1 cellular context compared by ENCODE assay signal in genomic region chr11:95789506-95790122, GRCh38.
A peak's percentile ranks its signal among the peaks of the same experiment; 100 is the strongest.
TF ChIP-seq lines count a peak whose summit lies in the region.

Gene FAM76B (minus strand): TSS chr11:95789782. CDS start chr11:95789478, 304 bp downstream.

TF ChIP-seq in HepG2, 621 proteins besides CTCF, POLR2A, EP300 and RAD21 (continued from another document and continues in another):
- TF ChIP-seq ZNF589 (CRISPR knock-in tag; conservative IDR thresholded peaks at IDR 0.05) (peak; percentile 63; the same call in 1 of the 2 replicates), ZBTB38 (CRISPR knock-in tag; IDR thresholded peaks at IDR 0.05) (peak; percentile 83), ZSCAN21 (CRISPR knock-in tag; IDR thresholded peaks at IDR 0.05; ENCODE audit: borderline replicate concordance) (peak; percentile 22), PRDM4 (CRISPR knock-in tag; IDR thresholded peaks at IDR 0.05; ENCODE audit: borderline replicate concordance) (no peak), ZNF619 (CRISPR knock-in tag; IDR thresholded peaks at IDR 0.05) (peak; percentile 62; the same call in 1 of the 2 replicates), SALL1 (CRISPR knock-in tag; IDR thresholded peaks at IDR 0.05) (peak; percentile 93), YEATS2 (CRISPR knock-in tag; IDR thresholded peaks at IDR 0.05; ENCODE audit: borderline replicate concordance) (peak; percentile 91), ZNF552 (CRISPR knock-in tag; IDR thresholded peaks at IDR 0.05; ENCODE audit: borderline replicate concordance) (no peak), MIER2 (CRISPR knock-in tag; IDR thresholded peaks at IDR 0.05) (0 out of 2 replicates have a peak, but pooled peaks have one; percentile 38), ZNF772 (CRISPR knock-in tag; IDR thresholded peaks at IDR 0.05) (no peak), ZNF749 (CRISPR knock-in tag; IDR thresholded peaks at IDR 0.05; ENCODE audit: borderline replicate concordance) (peak; percentile 93), KAT8 (CRISPR knock-in tag; IDR thresholded peaks at IDR 0.05) (peak; percentile 95), FOXK1 (CRISPR knock-in tag; IDR thresholded peaks at IDR 0.05; ENCODE audit: borderline replicate concordance, low read depth) (peak; percentile 84; the same call in 1 of the 2 replicates), JUN (CRISPR knock-in tag; IDR thresholded peaks at IDR 0.05) (no peak; the same call in none of the 2 replicates), CBFB (CRISPR knock-in tag; IDR thresholded peaks at IDR 0.05) (peak; percentile 89), ZSCAN5A (CRISPR knock-in tag; IDR thresholded peaks at IDR 0.05; ENCODE audit: borderline replicate concordance) (peak; percentile 89; the same call in 1 of the 2 replicates), TEAD2 (CRISPR knock-in tag; IDR thresholded peaks at IDR 0.05) (no peak), ZIK1 (CRISPR knock-in tag; IDR thresholded peaks at IDR 0.05; ENCODE audit: borderline replicate concordance, low read depth) (peak; percentile 71; the same call in 1 of the 2 replicates), ZNF512B (CRISPR knock-in tag; IDR thresholded peaks at IDR 0.05; ENCODE audit: borderline replicate concordance) (no peak), ZNF790 (CRISPR knock-in tag; IDR thresholded peaks at IDR 0.05; ENCODE audit: borderline replicate concordance) (no peak; the same call in 1 of the 2 replicates), CBX1 (IDR thresholded peaks at IDR 0.05; ENCODE audit: low read depth) (peak; percentile 97), MED8 (CRISPR knock-in tag; IDR thresholded peaks at IDR 0.05; ENCODE audit: insufficient replicate concordance) (no peak), PHF21A (CRISPR knock-in tag; IDR thresholded peaks at IDR 0.05) (peak; percentile 95), ZMYM4 (CRISPR knock-in tag; IDR thresholded peaks at IDR 0.05) (peak; percentile 99), ZNF335 (CRISPR knock-in tag; IDR thresholded peaks at IDR 0.05) (no peak), PRMT3 (CRISPR knock-in tag; IDR thresholded peaks at IDR 0.05; ENCODE audit: borderline replicate concordance, low read depth) (no peak), GFI1 (CRISPR knock-in tag; IDR thresholded peaks at IDR 0.05; ENCODE audit: borderline replicate concordance) (peak; percentile 56; the same call in 1 of the 2 replicates), ZNF768 (CRISPR knock-in tag; IDR thresholded peaks at IDR 0.05) (peak; percentile 81), POLR2G (IDR thresholded peaks at IDR 0.05; ENCODE audit: low read depth, low read length) (peak; percentile 49; the same call in 1 of the 2 replicates), ZNF605 (CRISPR knock-in tag; IDR thresholded peaks at IDR 0.05) (no peak; the same call in 1 of the 2 replicates), ZNF317 (CRISPR knock-in tag; IDR thresholded peaks at IDR 0.05) (no peak), NR1H2 (CRISPR knock-in tag; IDR thresholded peaks at IDR 0.05; ENCODE audit: borderline replicate concordance, low read depth) (no peak), ZBTB3 (CRISPR knock-in tag; IDR thresholded peaks at IDR 0.05; ENCODE audit: borderline replicate concordance, low read depth) (no peak), GRHL1 (CRISPR knock-in tag; conservative IDR thresholded peaks at IDR 0.05) (no peak), ZNF180 (CRISPR knock-in tag; IDR thresholded peaks at IDR 0.05; ENCODE audit: borderline replicate concordance, low read depth) (no peak), REXO4 (CRISPR knock-in tag; IDR thresholded peaks at IDR 0.05; ENCODE audit: borderline replicate concordance) (peak; percentile 89; the same call in 1 of the 2 replicates), HNRNPLL (IDR thresholded peaks at IDR 0.05; ENCODE audit: low read depth, low read length, poor library complexity, severe bottlenecking) (peak; percentile 76), SETDB1 (CRISPR knock-in tag; IDR thresholded peaks at IDR 0.05; ENCODE audit: borderline replicate concordance) (no peak), BORCS8-MEF2B (CRISPR knock-in tag; IDR thresholded peaks at IDR 0.05) (peak; percentile 94), ZFP91 (CRISPR knock-in tag; IDR thresholded peaks at IDR 0.05; ENCODE audit: borderline replicate concordance) (peak; percentile 96), BRCA1 (CRISPR knock-in tag; IDR thresholded peaks at IDR 0.05) (no peak), AGO1 (IDR thresholded peaks at IDR 0.05; ENCODE audit: low read depth, low read length, poor library complexity, severe bottlenecking) (no peak), ZNF468 (CRISPR knock-in tag; IDR thresholded peaks at IDR 0.05) (no peak), ATF6 (CRISPR knock-in tag; conservative IDR thresholded peaks at IDR 0.05) (0 out of 2 replicates have a peak, but pooled peaks have one; percentile 61), TBP (CRISPR knock-in tag; IDR thresholded peaks at IDR 0.05) (no peak)
- TF ChIP-seq, protein P1, sequence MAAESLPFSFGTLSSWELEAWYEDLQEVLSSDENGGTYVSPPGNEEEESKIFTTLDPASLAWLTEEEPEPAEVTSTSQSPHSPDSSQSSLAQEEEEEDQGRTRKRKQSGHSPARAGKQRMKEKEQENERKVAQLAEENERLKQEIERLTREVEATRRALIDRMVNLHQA (CRISPR knock-in tag; IDR thresholded peaks at IDR 0.05) = no peak
- TF ChIP-seq, protein P2, sequence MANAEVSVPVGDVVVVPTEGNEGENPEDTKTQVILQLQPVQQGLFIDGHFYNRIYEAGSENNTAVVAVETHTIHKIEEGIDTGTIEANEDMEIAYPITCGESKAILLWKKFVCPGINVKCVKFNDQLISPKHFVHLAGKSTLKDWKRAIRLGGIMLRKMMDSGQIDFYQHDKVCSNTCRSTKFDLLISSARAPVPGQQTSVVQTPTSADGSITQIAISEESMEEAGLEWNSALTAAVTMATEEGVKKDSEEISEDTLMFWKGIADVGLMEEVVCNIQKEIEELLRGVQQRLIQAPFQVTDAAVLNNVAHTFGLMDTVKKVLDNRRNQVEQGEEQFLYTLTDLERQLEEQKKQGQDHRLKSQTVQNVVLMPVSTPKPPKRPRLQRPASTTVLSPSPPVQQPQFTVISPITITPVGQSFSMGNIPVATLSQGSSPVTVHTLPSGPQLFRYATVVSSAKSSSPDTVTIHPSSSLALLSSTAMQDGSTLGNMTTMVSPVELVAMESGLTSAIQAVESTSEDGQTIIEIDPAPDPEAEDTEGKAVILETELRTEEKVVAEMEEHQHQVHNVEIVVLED (CRISPR knock-in tag; IDR thresholded peaks at IDR 0.05; ENCODE audit: borderline replicate concordance) = peak; percentile 88
- TF ChIP-seq, protein P3, sequence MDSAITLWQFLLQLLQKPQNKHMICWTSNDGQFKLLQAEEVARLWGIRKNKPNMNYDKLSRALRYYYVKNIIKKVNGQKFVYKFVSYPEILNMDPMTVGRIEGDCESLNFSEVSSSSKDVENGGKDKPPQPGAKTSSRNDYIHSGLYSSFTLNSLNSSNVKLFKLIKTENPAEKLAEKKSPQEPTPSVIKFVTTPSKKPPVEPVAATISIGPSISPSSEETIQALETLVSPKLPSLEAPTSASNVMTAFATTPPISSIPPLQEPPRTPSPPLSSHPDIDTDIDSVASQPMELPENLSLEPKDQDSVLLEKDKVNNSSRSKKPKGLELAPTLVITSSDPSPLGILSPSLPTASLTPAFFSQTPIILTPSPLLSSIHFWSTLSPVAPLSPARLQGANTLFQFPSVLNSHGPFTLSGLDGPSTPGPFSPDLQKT (CRISPR knock-in tag; IDR thresholded peaks at IDR 0.05; ENCODE audit: borderline replicate concordance) = no peak
- TF ChIP-seq, protein P4, sequence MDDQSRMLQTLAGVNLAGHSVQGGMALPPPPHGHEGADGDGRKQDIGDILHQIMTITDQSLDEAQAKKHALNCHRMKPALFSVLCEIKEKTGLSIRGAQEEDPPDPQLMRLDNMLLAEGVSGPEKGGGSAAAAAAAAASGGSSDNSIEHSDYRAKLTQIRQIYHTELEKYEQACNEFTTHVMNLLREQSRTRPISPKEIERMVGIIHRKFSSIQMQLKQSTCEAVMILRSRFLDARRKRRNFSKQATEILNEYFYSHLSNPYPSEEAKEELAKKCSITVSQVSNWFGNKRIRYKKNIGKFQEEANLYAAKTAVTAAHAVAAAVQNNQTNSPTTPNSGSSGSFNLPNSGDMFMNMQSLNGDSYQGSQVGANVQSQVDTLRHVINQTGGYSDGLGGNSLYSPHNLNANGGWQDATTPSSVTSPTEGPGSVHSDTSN (CRISPR knock-in tag; IDR thresholded peaks at IDR 0.05; ENCODE audit: borderline replicate concordance) = no peak
